Comparison of ENCODE assay signal across 18 cellular contexts in genomic region chr11:96323643-96323985, GRCh38. TPM values are rescaled to one million over a fixed set of nuclear protein-coding genes. Genes with fewer than 3 reads are reported as not detected.
A peak's percentile ranks its signal among the peaks of the same experiment; 100 is the strongest.
DNase-seq lines count a peak whose midpoint lies in the region; ATAC-seq and TF ChIP-seq lines count a peak whose summit lies in the region.
"Had no signal": no experiment of that assay in that cellular context is flagged by ENCODE, and none has a peak within 500 bp of the region (broad histone marks: within the 10 kb centered on the region; RNA-seq: fewer than 3 reads in every experiment).

No MANE protein-coding gene starts in this region.

- H3K27me3 ChIP-seq in cardiac muscle cell (no peaks in the 10 kb centered on the region), heart left ventricle (no peaks in the 10 kb centered on the region), brain microvascular endothelial cell (replicated peaks) (no peaks in the 10 kb centered on the region), transverse colon (no peaks in the 10 kb centered on the region)

- peaks cover 15% of the 10 kb centered on the region for H3K4me1 ChIP-seq in cardiac muscle cell (ENCODE audit: low read depth)
- H3K4me1 ChIP-seq in heart left ventricle: peaks cover 0 to 53% (median 19%) of the 10 kb centered on the region in 12 donors
- H3K4me1 ChIP-seq in transverse colon: peaks cover 0 to 9% (median 5%) of the 10 kb centered on the region in 4 donors

- intact Hi-C loops in heart left ventricle (cut with DNase I): no loop called here
- intact Hi-C loops in transverse colon (cut with DNase I; ENCODE audit: low total_unique reads): no loop called here

- no peaks in the 10 kb centered on the region for H3K9me3 Mint-ChIP-seq in nephron
- H3K9me3 Mint-ChIP-seq: CD8-positive, alpha-beta memory T cell had no signal

- no peak for TF ChIP-seq EP300 in transverse colon (IDR thresholded peaks at IDR 0.05; ENCODE audit: low read depth)

- H3K27ac ChIP-seq in cardiac muscle cell: peak overlapping the region; percentile 54
- no peak overlapping the region for H3K27ac ChIP-seq in heart left ventricle
- H3K27ac ChIP-seq in brain microvascular endothelial cell: peak overlapping the region; percentile 81
- H3K27ac ChIP-seq in transverse colon: no peak overlapping the region

- ATAC-seq in heart left ventricle: no peak
- no peak for ATAC-seq in GM21360 (IDR thresholded peaks at IDR 0.05; ENCODE audit: unreplicated experiment)
- ATAC-seq: Right ventricle myocardium inferior had no signal

- peaks cover 24% of the 10 kb centered on the region for H3K36me3 Mint-ChIP-seq in nephron (ENCODE audit: low read depth)

- TF ChIP-seq CTCF in cardiac muscle cell (IDR thresholded peaks at IDR 0.05; ENCODE audit: low read depth, low read length) (no peak), heart left ventricle (IDR thresholded peaks at IDR 0.05) (no peak), brain microvascular endothelial cell (IDR thresholded peaks at IDR 0.05; ENCODE audit: low read depth, low read length, missing control alignments) (no peak), nephron (IDR thresholded peaks at IDR 0.05; ENCODE audit: unreplicated experiment in 3 of 3) (no peak), transverse colon (IDR thresholded peaks at IDR 0.05) (no peak)

- in situ Hi-C loops in brain microvascular endothelial cell (cut with HindIII; ENCODE audit: low pct_ligation_motif_present, low sequenced_read_pairs): no loop called here
- in situ Hi-C loops in transverse colon (cut with MboI; ENCODE audit: low pct_ligation_motif_present in 1 of 4, low pct_unique_long_range_greater_than_20kb in 1 of 4, low sequenced_read_pairs in 3 of 4): no loop called here

- TF ChIP-seq POLR2A in heart left ventricle (IDR thresholded peaks at IDR 0.05) (no peak), transverse colon (IDR thresholded peaks at IDR 0.05) (no peak)

- H3K27me3 Mint-ChIP-seq in nephron (ENCODE audit: low read depth): no peaks in the 10 kb centered on the region
- H3K27me3 Mint-ChIP-seq: CD8-positive, alpha-beta memory T cell had no signal

- 86 to 91% (median 88%) methylated on average over 6 of the region's 6 CpGs for WGBS in heart left ventricle, 4 donors
- 93 to 94% methylated on average over 3 to 6 of the region's 6 CpGs for WGBS in transverse colon (ENCODE audit: low coverage in 1 of 2), 2 donors

- no peak overlapping the region for H3K4me3 Mint-ChIP-seq in nephron
- H3K4me3 Mint-ChIP-seq: CD8-positive, alpha-beta memory T cell had no signal

- no peak overlapping the region for H3K4me3 ChIP-seq in cardiac muscle cell
- H3K4me3 ChIP-seq in heart left ventricle: no peak overlapping the region
- no peak overlapping the region for H3K4me3 ChIP-seq in brain microvascular endothelial cell (ENCODE audit: low read depth, low read length)
- H3K4me3 ChIP-seq in transverse colon: no peak overlapping the region

- peaks cover 72% of the 10 kb centered on the region for H3K4me1 Mint-ChIP-seq in nephron

- no peaks in the 10 kb centered on the region for H3K9me3 ChIP-seq in cardiac muscle cell (ENCODE audit: low read depth)
- H3K9me3 ChIP-seq in heart left ventricle: no peaks in the 10 kb centered on the region
- no peaks in the 10 kb centered on the region for H3K9me3 ChIP-seq in transverse colon

- peak overlapping the region in 2 of 3 experiments; percentile 34 to 60 for H3K27ac Mint-ChIP-seq in nephron

- H3K36me3 ChIP-seq in cardiac muscle cell (no peaks in the 10 kb centered on the region), heart left ventricle (no peaks in the 10 kb centered on the region), brain microvascular endothelial cell (replicated peaks) (peaks cover 3% of the 10 kb centered on the region), transverse colon (no peaks in the 10 kb centered on the region)

- DNase-seq in cardiac muscle cell (ENCODE audit: low read depth in 1 of 2, low spot score in 1 of 2) (no peak), heart left ventricle (no peak), brain microvascular endothelial cell (no peak), NCI-H524 (lab: John Stamatoyannopoulos, UW) (no peak), transverse colon (no peak)
- DNase-seq in activated CD4-positive, alpha-beta T cell treated with anti-CD3 and anti-CD28 coated beads for 1 hour: no peak
- DNase-seq: 8988T; CD8-positive, alpha-beta memory T cell; DND-41; HCEC 1CT; KBM-7; NCI-H1436 treated with DMSO at 0.1 percent for 48 hours; NCI-H2081; NCI-H510A; NCI-H82 had no signal

RNA-seq across cellular contexts. Expression of gene MAML2, which starts 19.4 kb away (rescaled TPM):
- 6.3 and 8.2 TPM in 2 replicates for total RNA-seq in cardiac muscle cell
- 1.1 and 5.5 TPM in 2 replicates for polyA plus RNA-seq in cardiac muscle cell
- total RNA-seq in heart left ventricle: 10 to 100 TPM in 3 of 9 donors, 1 to 10 TPM in 6; 2.1 to 10.8 (median 6.1) TPM
- 1 to 10 TPM; 1.3 to 1.8 TPM for polyA plus RNA-seq in heart left ventricle
- 10 to 100 TPM; 15.9 to 31.9 (median 24.9) TPM for total RNA-seq in transverse colon

Comparison
In these comparisons a context has a peak if more than half of its experiments do, and no peak if none do; other contexts are left out.
1. H3K27ac ChIP-seq: peak in cardiac muscle cell (single experiment) and brain microvascular endothelial cell (single experiment); none in heart left ventricle (0 of 12) and transverse colon (0 of 4).